ENCODE assay signal across 16 cellular contexts in the genomic region with DNA sequence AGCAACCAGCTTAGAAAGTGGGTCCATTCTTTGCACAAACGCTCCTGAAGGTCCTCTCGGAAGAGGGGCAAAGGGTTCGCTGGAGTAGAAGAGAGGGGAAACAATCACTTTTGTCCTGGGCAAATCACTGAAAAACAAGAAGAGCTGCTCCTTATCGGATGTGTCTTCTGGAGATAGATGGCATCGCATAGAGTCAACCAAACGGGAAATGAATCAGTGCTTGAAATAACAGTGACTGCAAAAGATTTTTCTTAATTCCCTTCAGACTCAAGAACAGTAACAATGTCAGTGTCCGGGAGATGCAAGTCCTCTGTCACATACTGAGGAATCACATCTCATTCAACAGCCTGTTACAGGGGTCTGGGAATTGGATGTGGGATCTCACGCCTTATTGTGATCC.
"Had no signal": no experiment of that assay in that cellular context is flagged by ENCODE, and none has a peak within 500 bp of the region (broad histone marks: within the 10 kb centered on the region; RNA-seq: fewer than 3 reads in every experiment).

No MANE protein-coding gene starts in this region.

- H3K36me3 ChIP-seq: ascending aorta, cardiac muscle cell, gastrocnemius medialis, left lung had no signal

- H3K4me3 ChIP-seq: ascending aorta, cardiac muscle cell, gastrocnemius medialis, left lung, testis had no signal

- H3K4me1 ChIP-seq: ascending aorta, gastrocnemius medialis, left lung, testis had no signal

- DNase-seq: activated CD8-positive, alpha-beta memory T cell treated with anti-CD3 and anti-CD28 coated beads for 24 hours; activated CD8-positive, alpha-beta memory T cell treated with anti-CD3 and anti-CD28 coated beads, Interleukin-2, amount 50 U/mL, for 48 hours; activated effector memory CD4-positive, alpha-beta T cell treated with Interleukin-2 at 50 U/mL for 16 hours; activated naive CD4-positive, alpha-beta T cell treated with anti-CD3 and anti-CD28 coated beads, Interleukin-2, amount 10 ng/mL, durations not matched to agents 7 days and 5 days; activated naive CD8-positive, alpha-beta T cell treated with anti-CD3 and anti-CD28 coated beads, Interleukin-2, amount 50 U/mL, for 24 hours; activated T-cell treated with anti-CD3 and anti-CD28 coated beads, Interleukin-2, amount 50 U/mL, for 48 hours; endodermal cell; gastrocnemius medialis; left lung; stimulated activated CD4-positive, alpha-beta T cell treated with anti-CD3 and anti-CD28 coated beads, Interleukin-4, amount 100 ng/mL, for 24 hours; testis had no signal

- H3K9me3 ChIP-seq: ascending aorta, gastrocnemius medialis, left lung, testis had no signal

- ATAC-seq: activated CD4-positive, CD25-positive, alpha-beta regulatory T cell treated with anti-CD3 and anti-CD28 coated beads, Interleukin-2, amount 50 U/mL, for 24 hours; activated naive CD8-positive, alpha-beta T cell treated with anti-CD3 and anti-CD28 coated beads, Interleukin-2, amount 50 U/mL, for 24 hours; gastrocnemius medialis; left lung; sciatic nerve; stimulated activated effector memory CD8-positive, alpha-beta T cell treated with anti-CD3 and anti-CD28 coated beads, Interleukin-12 subunit alpha, Interleukin-12 subunit beta, amount 100 ng/mL, for 72 hours had no signal

- H3K27me3 ChIP-seq: ascending aorta, gastrocnemius medialis, testis had no signal

- H3K27ac ChIP-seq: ascending aorta, cardiac muscle cell, gastrocnemius medialis, left lung, testis had no signal
